8 cellular contexts compared by ENCODE assay signal in genomic region chr2:43225788-43226557, GRCh38. TPM values are rescaled to one million over a fixed set of nuclear protein-coding genes. Genes with fewer than 3 reads are reported as not detected.
DNase-seq lines count a peak whose midpoint lies in the region; ATAC-seq and TF ChIP-seq lines count a peak whose summit lies in the region.

No MANE protein-coding gene starts in this region.

- H3K27ac ChIP-seq in ACC112 (ENCODE audit: low read depth, low read length), result peak overlapping the region; percentile 89
- peak overlapping the region; percentile 94 for H3K27ac ChIP-seq in OCI-LY3 (ENCODE audit: low read length)
- peak overlapping the region; percentile 97 for H3K27ac ChIP-seq in stomach smooth muscle (ENCODE audit: low read length)

- H3K9me3 ChIP-seq in OCI-LY3 (ENCODE audit: insufficient read depth, low read length) (no peaks in the 10 kb centered on the region), stomach smooth muscle (ENCODE audit: control insufficient read depth in 2 of 2, low read length in 2 of 2) (no peaks in the 10 kb centered on the region)

- H3K36me3 ChIP-seq in ACC112 (ENCODE audit: insufficient read depth, low read length), result peaks cover 26% of the 10 kb centered on the region
- peaks cover 28% of the 10 kb centered on the region for H3K36me3 ChIP-seq in OCI-LY3 (replicated peaks; ENCODE audit: low read depth, low read length)
- peaks cover 8 to 16% of the 10 kb centered on the region in 2 donors for H3K36me3 ChIP-seq in stomach smooth muscle (ENCODE audit: control insufficient read depth in 2 of 2, insufficient read depth in 2 of 2, low read length in 2 of 2)

- peaks cover 22% of the 10 kb centered on the region for H3K4me1 Mint-ChIP-seq in activated T-helper 17 cell treated with anti-CD3 and anti-CD28 coated beads, Interleukin-2, amount 50 U/mL, for 72 hours
- H3K4me1 Mint-ChIP-seq in nephron progenitor cell, result peaks cover 56% of the 10 kb centered on the region

- H3K27me3 Mint-ChIP-seq in activated T-helper 17 cell treated with anti-CD3 and anti-CD28 coated beads, Interleukin-2, amount 50 U/mL, for 72 hours, result no peaks in the 10 kb centered on the region
- H3K27me3 Mint-ChIP-seq in nephron progenitor cell (ENCODE audit: low read depth, poor library complexity), result no peaks in the 10 kb centered on the region

- no peaks in the 10 kb centered on the region for H3K9me3 Mint-ChIP-seq in activated T-helper 17 cell treated with anti-CD3 and anti-CD28 coated beads, Interleukin-2, amount 50 U/mL, for 72 hours
- no peaks in the 10 kb centered on the region for H3K9me3 Mint-ChIP-seq in nephron progenitor cell

- peaks cover 28% of the 10 kb centered on the region for H4K20me1 ChIP-seq in OCI-LY3 (ENCODE audit: insufficient read depth, low read length)

- H3K27me3 ChIP-seq in ACC112 (ENCODE audit: insufficient read depth, low read length) (no peaks in the 10 kb centered on the region), OCI-LY3 (ENCODE audit: low read depth, low read length) (no peaks in the 10 kb centered on the region), stomach smooth muscle (ENCODE audit: control insufficient read depth in 1 of 2, insufficient read depth in 2 of 2, low read length in 2 of 2) (no peaks in the 10 kb centered on the region)

- H3K79me2 ChIP-seq in ACC112 (ENCODE audit: control insufficient read depth, insufficient read depth, low read length, unreplicated experiment) (peaks cover 55% of the 10 kb centered on the region), OCI-LY3 (ENCODE audit: low read length) (peaks cover 72% of the 10 kb centered on the region)

- peak overlapping the region; percentile 99 for H3K9ac ChIP-seq in OCI-LY3 (ENCODE audit: low read length)
- peak overlapping the region; percentile 92 to 98 for H3K9ac ChIP-seq in stomach smooth muscle (ENCODE audit: low read length in 2 of 2)

- peak overlapping the region; percentile 84 for H3K27ac Mint-ChIP-seq in activated T-helper 17 cell treated with anti-CD3 and anti-CD28 coated beads, Interleukin-2, amount 50 U/mL, for 72 hours
- H3K27ac Mint-ChIP-seq in nephron progenitor cell, result peak overlapping the region; percentile 92

- ATAC-seq in GM18511 (IDR thresholded peaks at IDR 0.05; ENCODE audit: unreplicated experiment), result peak; percentile 33
- ATAC-seq in HG03025 (IDR thresholded peaks at IDR 0.05; ENCODE audit: low FRiP score, unreplicated experiment), result peak; percentile 25
- peak; percentile 32 for ATAC-seq in activated T-helper 17 cell treated with anti-CD3 and anti-CD28 coated beads, Interleukin-2, amount 50 U/mL, for 72 hours (replicated peaks)

- H3K4me1 ChIP-seq in ACC112 (ENCODE audit: control insufficient read depth, insufficient read depth, low read length, unreplicated experiment) (peaks cover 27% of the 10 kb centered on the region), OCI-LY3 (ENCODE audit: low read length) (peaks cover 53% of the 10 kb centered on the region), stomach smooth muscle (ENCODE audit: control insufficient read depth, insufficient read depth, low read length) (peaks cover 46% of the 10 kb centered on the region)

- TF ChIP-seq CTCF in OCI-LY3 (IDR thresholded peaks at IDR 0.05; ENCODE audit: low read depth, low read length) (no peak), fibroblast of pulmonary artery (IDR thresholded peaks at IDR 0.05; ENCODE audit: low read length, missing control alignments) (no peak), nephron progenitor cell (IDR thresholded peaks at IDR 0.05) (no peak)

- H3K4me3 ChIP-seq in ACC112 (ENCODE audit: low read depth, low read length) (peak overlapping the region; percentile 83), OCI-LY3 (ENCODE audit: low read length) (peak overlapping the region; percentile 94), fibroblast of pulmonary artery (replicated peaks; ENCODE audit: low read depth, low read length) (peak overlapping the region; percentile 78), stomach smooth muscle (ENCODE audit: low read length in 2 of 2) (peak overlapping the region; percentile 86 to 95)

- peak overlapping the region; percentile 69 for H3K4me2 ChIP-seq in OCI-LY3 (ENCODE audit: low read length)

- H3K4me3 Mint-ChIP-seq in activated T-helper 17 cell treated with anti-CD3 and anti-CD28 coated beads, Interleukin-2, amount 50 U/mL, for 72 hours, result peak overlapping the region; percentile 89
- peak overlapping the region; percentile 87 for H3K4me3 Mint-ChIP-seq in nephron progenitor cell

- peak; percentile 79 for DNase-seq in fibroblast of pulmonary artery (ENCODE audit: low read depth)
- peak; percentile 70 for DNase-seq in nephron progenitor cell

- H2AFZ ChIP-seq in ACC112 (ENCODE audit: low read length, unreplicated experiment) (no peak overlapping the region), OCI-LY3 (ENCODE audit: low read depth, low read length) (no peak overlapping the region)

- peaks cover 76% of the 10 kb centered on the region for H3K36me3 Mint-ChIP-seq in activated T-helper 17 cell treated with anti-CD3 and anti-CD28 coated beads, Interleukin-2, amount 50 U/mL, for 72 hours (ENCODE audit: low read depth)
- H3K36me3 Mint-ChIP-seq in nephron progenitor cell (ENCODE audit: low read depth), result peaks cover 18% of the 10 kb centered on the region

RNA-seq across cellular contexts. Expression of gene ZFP36L2, which starts 0.4 kb away (rescaled TPM):
- 100 to 1,000 TPM in 1 of 2 donors, 10 to 100 TPM in 1; 57.8 to 185 TPM for total RNA-seq in activated T-helper 17 cell treated with anti-CD3 and anti-CD28 coated beads, Interleukin-2, amount 50 U/mL, for 72 hours

Comparison
In these comparisons a context has a peak if more than half of its experiments do, and no peak if none do; other contexts are left out.
1. Peak in every context shown above with its lines: DNase-seq, ATAC-seq, H3K4me3 ChIP-seq and H3K27ac ChIP-seq.